ENCODE assay signal across 18 cellular contexts in genomic region chr21:29209696-29210095, GRCh38.
DNase-seq lines count a peak whose midpoint lies in the region; ATAC-seq, FAIRE-seq and TF ChIP-seq lines count a peak whose summit lies in the region.
"Had no signal": no experiment of that assay in that cellular context is flagged by ENCODE, and none has a peak within 500 bp of the region (broad histone marks: within the 10 kb centered on the region; RNA-seq: fewer than 3 reads in every experiment).

No MANE protein-coding gene starts in this region.

- in situ Hi-C loops in GM23248 (cut with MboI), result no loop called here

- no peak for FAIRE-seq in A549 (lab: Jason Lieb, UNC)
- FAIRE-seq: A204.1, HepG2 had no signal

- POLR2A ChIA-PET in A549 (lab: Yijun Ruan, JAX), result no interaction called here
- POLR2A ChIA-PET in SK-N-SH (lab: Yijun Ruan, JAX), result no interaction called here

- H3K9ac ChIP-seq in GM23248, result no peak overlapping the region; the same call in 1 of the 2 replicates
- H3K9ac ChIP-seq in SK-N-SH, result peak overlapping the region; percentile 30; the same call in 1 of the 2 replicates
- H3K9ac ChIP-seq: KMS-11 had no signal

- TF ChIP-seq EP300 in A549 (IDR thresholded peaks at IDR 0.05) (no peak), SK-N-SH (IDR thresholded peaks at IDR 0.05; ENCODE audit: borderline replicate concordance in 1 of 2, low read depth in 1 of 2, low read length in 1 of 2) (peak in 1 of 2 experiments; percentile 29; a peak in 1 of 4 replicates), ovary (IDR thresholded peaks at IDR 0.05) (no peak)

- no peaks in the 10 kb centered on the region for H3K9me2 ChIP-seq in GM23248 (ENCODE audit: insufficient read depth)
- no peaks in the 10 kb centered on the region for H3K9me2 ChIP-seq in SK-N-SH

- no peak overlapping the region for H3K4me2 ChIP-seq in A549
- H3K4me2 ChIP-seq in GM23248 (ENCODE audit: unreplicated experiment), result peak overlapping the region; percentile 68
- H3K4me2 ChIP-seq in SK-N-SH, result no peak overlapping the region
- H3K4me2 ChIP-seq: KMS-11 had no signal

- TF ChIP-seq CTCF in A549 (IDR thresholded peaks at IDR 0.05) (no peak), SK-N-SH (IDR thresholded peaks at IDR 0.05) (no peak), ovary (IDR thresholded peaks at IDR 0.05) (no peak)

- H3K79me2 ChIP-seq in GM23248 (ENCODE audit: insufficient read depth), result no peaks in the 10 kb centered on the region
- H3K79me2 ChIP-seq in SK-N-SH (ENCODE audit: insufficient read depth), result peaks cover 34% of the 10 kb centered on the region

- H3K9me3 ChIP-seq in A549 (no peaks in the 10 kb centered on the region), GM23248 (ENCODE audit: low read depth) (no peaks in the 10 kb centered on the region), SK-N-SH (no peaks in the 10 kb centered on the region), ovary (no peaks in the 10 kb centered on the region)
- H3K9me3 ChIP-seq: HAP-1 had no signal

- DNase-seq in A549 (ENCODE audit: low read depth in 1 of 2, low spot score in 1 of 2) (no peak), GM23248 (peak; percentile 66), SK-N-SH (no peak), fibroblast of peridontal ligament (ENCODE audit: extremely low read depth) (peak; percentile 43), ovary (no peak), NCI-H1417 (lab: John Stamatoyannopoulos, UW) (no peak), Kasumi-1 (lab: John Stamatoyannopoulos, UW) (no peak)
- DNase-seq: COR-L47, MG63, NCI-H1092 treated with DMSO at 0.1 percent for 48 hours, NCI-H1694, NCI-H524 treated with DMSO at 0.1 percent for 48 hours, SHP77 treated with DMSO at 0.1 percent for 48 hours had no signal

- intact Hi-C loops in ovary (cut with DNase I), result no loop called here

- H3K4me1 ChIP-seq in A549 (peaks cover 14% of the 10 kb centered on the region), GM23248 (ENCODE audit: insufficient read depth) (peaks cover 24% of the 10 kb centered on the region), SK-N-SH (ENCODE audit: control insufficient read depth in 1 of 2, insufficient read depth in 2 of 2, low read depth in 1 of 2, low read length in 1 of 2) (peaks cover 0 to 34% of the 10 kb centered on the region in 2 experiments; a peak in 3 of 4 replicates), ovary (ENCODE audit: insufficient read depth) (no peaks in the 10 kb centered on the region)
- H3K4me1 ChIP-seq: HAP-1 had no signal

- H4K20me1 ChIP-seq in GM23248 (ENCODE audit: insufficient read depth), result no peaks in the 10 kb centered on the region
- no peaks in the 10 kb centered on the region for H4K20me1 ChIP-seq in SK-N-SH (ENCODE audit: insufficient read depth)

- no peak overlapping the region for H3K4me3 ChIP-seq in A549
- no peak overlapping the region for H3K4me3 ChIP-seq in GM23248
- no peak overlapping the region for H3K4me3 ChIP-seq in SK-N-SH (ENCODE audit: low read depth in 2 of 2, low read length in 1 of 2)
- H3K4me3 ChIP-seq in ovary, result no peak overlapping the region
- H3K4me3 ChIP-seq: HAP-1, MG63 had no signal

- CTCF ChIA-PET in A549 (lab: Yijun Ruan, JAX), result no interaction called here
- CTCF ChIA-PET in SK-N-SH (lab: Yijun Ruan, JAX), result no interaction called here

- H2AFZ ChIP-seq in GM23248, result no peak overlapping the region
- H2AFZ ChIP-seq in SK-N-SH (ENCODE audit: low read depth), result no peak overlapping the region

- TF ChIP-seq RAD21 in A549 (conservative IDR thresholded peaks at IDR 0.05 in 1 of 2, IDR thresholded peaks at IDR 0.05 in 1 of 2), result no peak
- TF ChIP-seq RAD21 in SK-N-SH (IDR thresholded peaks at IDR 0.05; ENCODE audit: low read length), result no peak

- no peak overlapping the region for H3K27ac ChIP-seq in A549
- peak overlapping the region; percentile 90 for H3K27ac ChIP-seq in GM23248
- peak overlapping the region in 1 of 2 experiments; percentile 98; a peak in 2 of 4 replicates for H3K27ac ChIP-seq in SK-N-SH (ENCODE audit: low read depth in 2 of 2, low read length in 1 of 2)
- H3K27ac ChIP-seq in ovary, result no peak overlapping the region
- H3K27ac ChIP-seq: KMS-11 had no signal

- no peak for ATAC-seq in A549
- no peak for ATAC-seq in GM21423 (IDR thresholded peaks at IDR 0.05; ENCODE audit: unreplicated experiment)
- ATAC-seq: HepG2 had no signal

- H3K27me3 ChIP-seq in GM23248 (replicated peaks; ENCODE audit: insufficient read depth) (no peaks in the 10 kb centered on the region), SK-N-SH (ENCODE audit: insufficient read depth) (no peaks in the 10 kb centered on the region), ovary (no peaks in the 10 kb centered on the region)
- H3K27me3 ChIP-seq: MG63 had no signal

- TF ChIP-seq POLR2A in A549 (IDR thresholded peaks at IDR 0.05; ENCODE audit: low read length), result no peak
- no peak for TF ChIP-seq POLR2A in ovary (IDR thresholded peaks at IDR 0.05)

- H3F3A ChIP-seq in GM23248 (ENCODE audit: insufficient read depth), result peaks cover 30% of the 10 kb centered on the region
- H3F3A ChIP-seq in SK-N-SH (replicated peaks; ENCODE audit: insufficient read depth), result peaks cover 37% of the 10 kb centered on the region

- no peaks in the 10 kb centered on the region for H3K36me3 ChIP-seq in GM23248 (ENCODE audit: low read depth)
- no peaks in the 10 kb centered on the region for H3K36me3 ChIP-seq in SK-N-SH (replicated peaks in 1 of 2; ENCODE audit: control insufficient read depth in 1 of 2, insufficient read depth in 2 of 2, low read length in 1 of 2)
- no peaks in the 10 kb centered on the region for H3K36me3 ChIP-seq in ovary
- H3K36me3 ChIP-seq: HAP-1, MG63 had no signal

TF ChIP-seq in A549, 52 proteins besides CTCF, POLR2A, EP300 and RAD21:
- TF ChIP-seq MAX (IDR thresholded peaks at IDR 0.05) (no peak), FOSL2 (IDR thresholded peaks at IDR 0.05) (no peak), FOSL2 (CRISPR knock-in tag; IDR thresholded peaks at IDR 0.05) (0 out of 2 replicates have a peak, but pooled peaks have one; percentile 14), HOXB13 (CRISPR knock-in tag; IDR thresholded peaks at IDR 0.05; ENCODE audit: low read depth) (no peak), FOSB (CRISPR knock-in tag; IDR thresholded peaks at IDR 0.05) (no peak)

TF ChIP-seq in SK-N-SH, 30 proteins besides CTCF, POLR2A, EP300 and RAD21:
- TF ChIP-seq FOXJ3 (CRISPR knock-in tag; IDR thresholded peaks at IDR 0.05) (no peak), TCF12 (IDR thresholded peaks at IDR 0.05) (peak; percentile 47; the same call in 1 of the 2 replicates), TEAD4 (IDR thresholded peaks at IDR 0.05; ENCODE audit: borderline replicate concordance, insufficient read depth) (no peak), CHD2 (IDR thresholded peaks at IDR 0.05; ENCODE audit: low read length, partially characterized antibody) (no peak), JUND (IDR thresholded peaks at IDR 0.05) (peak; percentile 49), SMC3 (IDR thresholded peaks at IDR 0.05; ENCODE audit: low read depth, low read length) (no peak), EZH2phosphoT487 (IDR thresholded peaks at IDR 0.05; ENCODE audit: borderline replicate concordance, low read depth) (no peak), FOSL2 (IDR thresholded peaks at IDR 0.05; ENCODE audit: borderline replicate concordance, low read depth) (peak; percentile 49; the same call in 1 of the 2 replicates), MAX (IDR thresholded peaks at IDR 0.05; ENCODE audit: low read depth) (0 out of 2 replicates have a peak, but pooled peaks have one; percentile 30), FOXM1 (IDR thresholded peaks at IDR 0.05; ENCODE audit: low read depth) (no peak)
- TF ChIP-seq, protein P1, sequence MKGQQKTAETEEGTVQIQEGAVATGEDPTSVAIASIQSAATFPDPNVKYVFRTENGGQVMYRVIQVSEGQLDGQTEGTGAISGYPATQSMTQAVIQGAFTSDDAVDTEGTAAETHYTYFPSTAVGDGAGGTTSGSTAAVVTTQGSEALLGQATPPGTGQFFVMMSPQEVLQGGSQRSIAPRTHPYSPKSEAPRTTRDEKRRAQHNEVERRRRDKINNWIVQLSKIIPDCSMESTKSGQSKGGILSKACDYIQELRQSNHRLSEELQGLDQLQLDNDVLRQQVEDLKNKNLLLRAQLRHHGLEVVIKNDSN (IDR thresholded peaks at IDR 0.05; ENCODE audit: borderline replicate concordance, low read depth), result no peak
- TF ChIP-seq, protein P2, sequence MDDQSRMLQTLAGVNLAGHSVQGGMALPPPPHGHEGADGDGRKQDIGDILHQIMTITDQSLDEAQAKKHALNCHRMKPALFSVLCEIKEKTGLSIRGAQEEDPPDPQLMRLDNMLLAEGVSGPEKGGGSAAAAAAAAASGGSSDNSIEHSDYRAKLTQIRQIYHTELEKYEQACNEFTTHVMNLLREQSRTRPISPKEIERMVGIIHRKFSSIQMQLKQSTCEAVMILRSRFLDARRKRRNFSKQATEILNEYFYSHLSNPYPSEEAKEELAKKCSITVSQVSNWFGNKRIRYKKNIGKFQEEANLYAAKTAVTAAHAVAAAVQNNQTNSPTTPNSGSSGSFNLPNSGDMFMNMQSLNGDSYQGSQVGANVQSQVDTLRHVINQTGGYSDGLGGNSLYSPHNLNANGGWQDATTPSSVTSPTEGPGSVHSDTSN (IDR thresholded peaks at IDR 0.05), result peak; percentile 20; the same call in 1 of the 2 replicates
TF ChIP-seq in SK-N-SH: peak in this region for 5.

Comparison
In these comparisons a context has a peak if more than half of its experiments do, and no peak if none do; other contexts are left out.
1. DNase-seq: peak in GM23248 (single experiment) and fibroblast of peridontal ligament (single experiment); none in A549 (0 of 2), SK-N-SH (single experiment), ovary (0 of 5), NCI-H1417 (0 of 3) and Kasumi-1 (0 of 2).